Comparison of ENCODE assay signal across 27 cellular contexts in the genomic region with DNA sequence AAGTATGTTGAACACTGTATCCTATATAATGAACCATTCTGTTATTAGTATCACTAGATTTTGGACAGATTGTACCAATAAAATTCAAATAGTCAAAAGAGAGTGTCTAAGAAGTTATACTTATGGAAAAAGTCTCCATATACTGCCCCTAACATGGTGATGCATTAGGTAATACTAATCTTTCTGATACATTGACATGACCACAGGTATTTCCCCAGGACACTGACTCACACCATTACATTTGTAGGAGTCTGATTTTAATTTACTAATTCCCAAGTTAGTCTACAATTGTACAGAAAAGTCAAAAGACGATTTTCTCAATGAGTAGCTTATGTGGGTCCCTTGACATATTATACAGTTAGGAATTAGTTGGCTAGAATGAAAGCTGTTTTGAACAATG.
"Had no signal": no experiment of that assay in that cellular context is flagged by ENCODE, and none has a peak within 500 bp of the region (broad histone marks: within the 10 kb centered on the region; RNA-seq: fewer than 3 reads in every experiment).

No MANE protein-coding gene starts in this region.

- ATAC-seq: naive thymus-derived CD8-positive, alpha-beta T cell; pancreas; right cardiac atrium; sciatic nerve; stimulated activated naive B cell treated with anti-CD40 and anti-IgM and Interleukin-4, amounts not matched to agents 10 μg/mL and 1 μg/mL and 100 μg/mL, for 72 hours; stimulated activated naive CD8-positive, alpha-beta T cell treated with anti-CD3 and anti-CD28 coated beads, Interleukin-15, Interleukin-2, amounts not matched to agents 100 U/mL and 50 U/mL, for 24 hours had no signal

- H3K36me3 ChIP-seq: left ventricle myocardium inferior, pancreas, prostate gland, stomach, thyroid gland, transverse colon, upper lobe of left lung, vagina had no signal

- H3K4me1 ChIP-seq: left ventricle myocardium inferior, pancreas, prostate gland, testis, thyroid gland, transverse colon, upper lobe of left lung, vagina had no signal

- DNase-seq: hypothalamus; immature natural killer cell; kidney; left ventricle myocardium inferior; midbrain; naive thymus-derived CD8-positive, alpha-beta T cell; nucleus accumbens; pancreas; posterior cingulate gyrus; retina; right cardiac atrium; stimulated activated CD4-positive, alpha-beta T cell treated with anti-CD3 and anti-CD28 coated beads, Interleukin-12 subunit alpha, Interleukin-12 subunit beta, amount 100 ng/mL, for 4 hours; stimulated activated CD4-positive, alpha-beta T cell treated with anti-CD3 and anti-CD28 coated beads, Interleukin-15, amount 100 ng/mL, for 24 hours; stimulated activated CD4-positive, alpha-beta T cell treated with anti-CD3 and anti-CD28 coated beads, Interleukin-2, amount 100 ng/mL, for 24 hours; stimulated activated CD4-positive, alpha-beta T cell treated with anti-CD3 and anti-CD28 coated beads, Interleukin-4, amount 100 ng/mL, for 1 hour; stimulated activated naive B cell treated with anti-CD40 and anti-IgM and Interleukin-4, amounts not matched to agents 10 μg/mL and 1 μg/mL and 100 μg/mL, for 72 hours; stimulated activated naive CD8-positive, alpha-beta T cell treated with anti-CD3 and anti-CD28 coated beads, Interleukin-15, Interleukin-2, amounts not matched to agents 100 U/mL and 50 U/mL, for 24 hours; stomach; testis; thyroid gland; transverse colon; upper lobe of left lung had no signal

- H3K27ac ChIP-seq: left ventricle myocardium inferior, pancreas, prostate gland, skin epidermis, stomach, testis, thyroid gland, transverse colon, upper lobe of left lung, vagina had no signal

- H3K4me3 ChIP-seq: left ventricle myocardium inferior, lung, pancreas, prostate gland, skin epidermis, stomach, testis, thyroid gland, transverse colon, upper lobe of left lung, vagina had no signal

- H3K9me3 ChIP-seq: left ventricle myocardium inferior, pancreas, prostate gland, stomach, testis, thyroid gland, transverse colon, upper lobe of left lung, vagina had no signal

- H3K27me3 ChIP-seq: stomach, testis, thyroid gland, transverse colon, upper lobe of left lung, vagina had no signal
